In the genomic region with DNA sequence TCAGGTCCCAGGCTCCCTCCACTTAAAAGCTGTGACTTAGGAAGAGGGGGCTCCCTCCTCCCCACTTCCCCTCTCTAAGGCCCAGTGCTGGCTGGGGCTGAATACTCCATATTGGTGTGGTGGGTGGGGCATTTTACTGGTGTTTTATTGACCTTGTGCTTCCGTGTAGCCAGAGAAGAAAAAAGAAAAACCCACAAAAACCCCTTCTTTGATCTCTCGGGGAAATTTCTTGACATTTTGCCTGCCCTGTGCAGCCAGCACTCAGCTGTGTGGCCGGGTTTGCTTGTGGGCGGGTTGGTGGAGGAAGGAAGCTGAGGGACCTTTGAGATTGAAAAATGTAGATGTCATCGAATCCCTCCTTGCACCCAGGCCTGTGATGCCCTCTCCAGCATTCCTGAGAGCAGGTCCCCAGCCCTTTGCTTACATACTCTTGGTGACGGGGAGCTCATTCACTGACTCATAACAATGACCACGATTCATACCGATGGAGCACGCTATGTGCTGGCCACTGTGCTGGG, we compare ENCODE assay signal across 1 cellular context.
A peak's percentile ranks its signal among the peaks of the same experiment; 100 is the strongest.
TF ChIP-seq lines count a peak whose summit lies in the region.

No MANE protein-coding gene starts in this region.

TF ChIP-seq in GM12878, 131 proteins besides CTCF, POLR2A, EP300 and RAD21 (continued from another document and continues in another):
- peak; percentile 65; the same call in 1 of the 2 replicates for TF ChIP-seq ATF2 (IDR thresholded peaks at IDR 0.05; ENCODE audit: low read length)
- no peak for TF ChIP-seq IRF3 (IDR thresholded peaks at IDR 0.05)
- no peak for TF ChIP-seq NFXL1 (IDR thresholded peaks at IDR 0.05; ENCODE audit: borderline replicate concordance)
- peak in 1 of 2 experiments; percentile 35; a peak in 2 of 4 replicates for TF ChIP-seq BHLHE40 (IDR thresholded peaks at IDR 0.05; ENCODE audit: borderline replicate concordance in 1 of 2, low read depth in 2 of 2, low read length in 1 of 2)
- TF ChIP-seq FOXK2 (IDR thresholded peaks at IDR 0.05): no peak
- peak; percentile 40; the same call in 1 of the 2 replicates for TF ChIP-seq ZBED1 (IDR thresholded peaks at IDR 0.05; ENCODE audit: borderline replicate concordance)
- no peak for TF ChIP-seq E2F8 (IDR thresholded peaks at IDR 0.05; ENCODE audit: low read depth, partially characterized antibody)
- peak; percentile 19; the same call in 1 of the 2 replicates for TF ChIP-seq JUNB (IDR thresholded peaks at IDR 0.05)
- no peak for TF ChIP-seq EZH2 (IDR thresholded peaks at IDR 0.05; ENCODE audit: borderline replicate concordance, control insufficient read depth, low read depth, low read length)
- no peak for TF ChIP-seq ESRRA (IDR thresholded peaks at IDR 0.05; ENCODE audit: low read length)
- no peak for TF ChIP-seq E4F1 (IDR thresholded peaks at IDR 0.05; ENCODE audit: borderline replicate concordance, partially characterized antibody)
- TF ChIP-seq MYB (IDR thresholded peaks at IDR 0.05; ENCODE audit: borderline replicate concordance, low read depth, low read length): no peak
- no peak for TF ChIP-seq ELK1 (IDR thresholded peaks at IDR 0.05; ENCODE audit: low read depth, low read length)
- TF ChIP-seq FOXM1 (IDR thresholded peaks at IDR 0.05; ENCODE audit: low read depth, low read length): peak; percentile 76; the same call in 1 of the 2 replicates
- TF ChIP-seq, protein P1, sequence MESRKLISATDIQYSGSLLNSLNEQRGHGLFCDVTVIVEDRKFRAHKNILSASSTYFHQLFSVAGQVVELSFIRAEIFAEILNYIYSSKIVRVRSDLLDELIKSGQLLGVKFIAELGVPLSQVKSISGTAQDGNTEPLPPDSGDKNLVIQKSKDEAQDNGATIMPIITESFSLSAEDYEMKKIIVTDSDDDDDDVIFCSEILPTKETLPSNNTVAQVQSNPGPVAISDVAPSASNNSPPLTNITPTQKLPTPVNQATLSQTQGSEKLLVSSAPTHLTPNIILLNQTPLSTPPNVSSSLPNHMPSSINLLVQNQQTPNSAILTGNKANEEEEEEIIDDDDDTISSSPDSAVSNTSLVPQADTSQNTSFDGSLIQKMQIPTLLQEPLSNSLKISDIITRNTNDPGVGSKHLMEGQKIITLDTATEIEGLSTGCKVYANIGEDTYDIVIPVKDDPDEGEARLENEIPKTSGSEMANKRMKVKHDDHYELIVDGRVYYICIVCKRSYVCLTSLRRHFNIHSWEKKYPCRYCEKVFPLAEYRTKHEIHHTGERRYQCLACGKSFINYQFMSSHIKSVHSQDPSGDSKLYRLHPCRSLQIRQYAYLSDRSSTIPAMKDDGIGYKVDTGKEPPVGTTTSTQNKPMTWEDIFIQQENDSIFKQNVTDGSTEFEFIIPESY (IDR thresholded peaks at IDR 0.05): no peak
- peak; percentile 50; the same call in 1 of the 2 replicates for TF ChIP-seq ATF7 (IDR thresholded peaks at IDR 0.05; ENCODE audit: low read depth)
- TF ChIP-seq CBFB (IDR thresholded peaks at IDR 0.05; ENCODE audit: low read depth): peak; percentile 65
- no peak for TF ChIP-seq MEF2A (IDR thresholded peaks at IDR 0.05; ENCODE audit: insufficient read depth, low read depth, low read length)
- no peak for TF ChIP-seq FOS (IDR thresholded peaks at IDR 0.05; ENCODE audit: borderline replicate concordance, extremely low read depth, insufficient read length)
- TF ChIP-seq, protein P2, sequence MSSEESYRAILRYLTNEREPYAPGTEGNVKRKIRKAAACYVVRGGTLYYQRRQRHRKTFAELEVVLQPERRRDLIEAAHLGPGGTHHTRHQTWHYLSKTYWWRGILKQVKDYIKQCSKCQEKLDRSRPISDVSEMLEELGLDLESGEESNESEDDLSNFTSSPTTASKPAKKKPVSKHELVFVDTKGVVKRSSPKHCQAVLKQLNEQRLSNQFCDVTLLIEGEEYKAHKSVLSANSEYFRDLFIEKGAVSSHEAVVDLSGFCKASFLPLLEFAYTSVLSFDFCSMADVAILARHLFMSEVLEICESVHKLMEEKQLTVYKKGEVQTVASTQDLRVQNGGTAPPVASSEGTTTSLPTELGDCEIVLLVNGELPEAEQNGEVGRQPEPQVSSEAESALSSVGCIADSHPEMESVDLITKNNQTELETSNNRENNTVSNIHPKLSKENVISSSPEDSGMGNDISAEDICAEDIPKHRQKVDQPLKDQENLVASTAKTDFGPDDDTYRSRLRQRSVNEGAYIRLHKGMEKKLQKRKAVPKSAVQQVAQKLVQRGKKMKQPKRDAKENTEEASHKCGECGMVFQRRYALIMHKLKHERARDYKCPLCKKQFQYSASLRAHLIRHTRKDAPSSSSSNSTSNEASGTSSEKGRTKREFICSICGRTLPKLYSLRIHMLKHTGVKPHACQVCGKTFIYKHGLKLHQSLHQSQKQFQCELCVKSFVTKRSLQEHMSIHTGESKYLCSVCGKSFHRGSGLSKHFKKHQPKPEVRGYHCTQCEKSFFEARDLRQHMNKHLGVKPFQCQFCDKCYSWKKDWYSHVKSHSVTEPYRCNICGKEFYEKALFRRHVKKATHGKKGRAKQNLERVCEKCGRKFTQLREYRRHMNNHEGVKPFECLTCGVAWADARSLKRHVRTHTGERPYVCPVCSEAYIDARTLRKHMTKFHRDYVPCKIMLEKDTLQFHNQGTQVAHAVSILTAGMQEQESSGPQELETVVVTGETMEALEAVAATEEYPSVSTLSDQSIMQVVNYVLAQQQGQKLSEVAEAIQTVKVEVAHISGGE (CRISPR knock-in tag; IDR thresholded peaks at IDR 0.05): no peak
- peak; percentile 34; the same call in 1 of the 2 replicates for TF ChIP-seq ZNF687 (IDR thresholded peaks at IDR 0.05)
- 0 out of 2 replicates have a peak, but pooled peaks have one; percentile 13 for TF ChIP-seq CHD1 (IDR thresholded peaks at IDR 0.05; ENCODE audit: low read depth, low read length)
- peak; percentile 30; the same call in 1 of the 2 replicates for TF ChIP-seq GATAD2B (conservative IDR thresholded peaks at IDR 0.05; ENCODE audit: low read depth)
- no peak for TF ChIP-seq SP1 (IDR thresholded peaks at IDR 0.05; ENCODE audit: low read depth, low read length)
- no peak for TF ChIP-seq ZNF384 (IDR thresholded peaks at IDR 0.05; ENCODE audit: borderline replicate concordance, low read depth, low read length)
- TF ChIP-seq, protein P3, sequence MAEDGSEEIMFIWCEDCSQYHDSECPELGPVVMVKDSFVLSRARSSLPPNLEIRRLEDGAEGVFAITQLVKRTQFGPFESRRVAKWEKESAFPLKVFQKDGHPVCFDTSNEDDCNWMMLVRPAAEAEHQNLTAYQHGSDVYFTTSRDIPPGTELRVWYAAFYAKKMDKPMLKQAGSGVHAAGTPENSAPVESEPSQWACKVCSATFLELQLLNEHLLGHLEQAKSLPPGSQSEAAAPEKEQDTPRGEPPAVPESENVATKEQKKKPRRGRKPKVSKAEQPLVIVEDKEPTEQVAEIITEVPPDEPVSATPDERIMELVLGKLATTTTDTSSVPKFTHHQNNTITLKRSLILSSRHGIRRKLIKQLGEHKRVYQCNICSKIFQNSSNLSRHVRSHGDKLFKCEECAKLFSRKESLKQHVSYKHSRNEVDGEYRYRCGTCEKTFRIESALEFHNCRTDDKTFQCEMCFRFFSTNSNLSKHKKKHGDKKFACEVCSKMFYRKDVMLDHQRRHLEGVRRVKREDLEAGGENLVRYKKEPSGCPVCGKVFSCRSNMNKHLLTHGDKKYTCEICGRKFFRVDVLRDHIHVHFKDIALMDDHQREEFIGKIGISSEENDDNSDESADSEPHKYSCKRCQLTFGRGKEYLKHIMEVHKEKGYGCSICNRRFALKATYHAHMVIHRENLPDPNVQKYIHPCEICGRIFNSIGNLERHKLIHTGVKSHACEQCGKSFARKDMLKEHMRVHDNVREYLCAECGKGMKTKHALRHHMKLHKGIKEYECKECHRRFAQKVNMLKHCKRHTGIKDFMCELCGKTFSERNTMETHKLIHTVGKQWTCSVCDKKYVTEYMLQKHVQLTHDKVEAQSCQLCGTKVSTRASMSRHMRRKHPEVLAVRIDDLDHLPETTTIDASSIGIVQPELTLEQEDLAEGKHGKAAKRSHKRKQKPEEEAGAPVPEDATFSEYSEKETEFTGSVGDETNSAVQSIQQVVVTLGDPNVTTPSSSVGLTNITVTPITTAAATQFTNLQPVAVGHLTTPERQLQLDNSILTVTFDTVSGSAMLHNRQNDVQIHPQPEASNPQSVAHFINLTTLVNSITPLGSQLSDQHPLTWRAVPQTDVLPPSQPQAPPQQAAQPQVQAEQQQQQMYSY (CRISPR knock-in tag; IDR thresholded peaks at IDR 0.05): no peak
- TF ChIP-seq YBX1 (IDR thresholded peaks at IDR 0.05): no peak
- TF ChIP-seq IKZF2 (IDR thresholded peaks at IDR 0.05): peak; percentile 58 to 62
